8 cellular contexts compared by ENCODE assay signal in the genomic region with DNA sequence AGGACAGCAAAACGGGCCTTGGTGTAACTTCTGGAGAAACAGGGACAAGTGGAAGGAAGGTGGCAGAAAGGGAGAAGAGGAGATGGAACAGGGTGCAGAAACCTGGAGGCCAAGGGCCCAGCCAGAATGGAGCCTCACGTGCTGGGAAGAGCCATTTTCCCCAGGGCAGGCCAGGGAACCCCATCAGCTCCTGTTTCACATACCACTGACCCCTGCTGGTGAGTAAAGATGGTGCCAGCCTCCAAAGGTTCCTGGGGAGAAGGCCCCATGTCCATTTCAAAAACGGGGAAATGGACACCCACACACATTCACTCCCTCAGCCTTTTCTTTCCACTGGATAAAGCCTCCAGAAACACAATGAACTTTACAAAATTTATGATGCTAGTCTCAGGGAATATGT. TPM values are rescaled to one million over a fixed set of nuclear protein-coding genes. Genes with fewer than 3 reads are reported as not detected.
A peak's percentile ranks its signal among the peaks of the same experiment; 100 is the strongest.
DNase-seq lines count a peak whose midpoint lies in the region; ATAC-seq and TF ChIP-seq lines count a peak whose summit lies in the region.

No MANE protein-coding gene starts in this region.

- ATAC-seq in effector memory CD8-positive, alpha-beta T cell (replicated peaks) = peak; percentile 43
- no peak for ATAC-seq in activated CD4-positive, CD25-positive, alpha-beta regulatory T cell treated with anti-CD3 and anti-CD28 coated beads, Interleukin-2, amount 50 U/mL, for 24 hours
- no peak for ATAC-seq in HG03571 (IDR thresholded peaks at IDR 0.05; ENCODE audit: unreplicated experiment)
- no peak for ATAC-seq in GM21619 (IDR thresholded peaks at IDR 0.05; ENCODE audit: unreplicated experiment)

- H3K27ac Mint-ChIP-seq in effector memory CD8-positive, alpha-beta T cell = peak overlapping the region; percentile 51 to 85
- no peak overlapping the region for H3K27ac Mint-ChIP-seq in progenitor cell of endocrine pancreas

- no peaks in the 10 kb centered on the region for H3K9me3 Mint-ChIP-seq in effector memory CD8-positive, alpha-beta T cell
- H3K9me3 Mint-ChIP-seq in progenitor cell of endocrine pancreas (ENCODE audit: low read depth) = no peaks in the 10 kb centered on the region

- no peaks in the 10 kb centered on the region for H3K27me3 Mint-ChIP-seq in effector memory CD8-positive, alpha-beta T cell
- peaks cover 8% of the 10 kb centered on the region for H3K27me3 Mint-ChIP-seq in progenitor cell of endocrine pancreas

- H3K4me3 Mint-ChIP-seq in effector memory CD8-positive, alpha-beta T cell = no peak overlapping the region
- H3K4me3 Mint-ChIP-seq in progenitor cell of endocrine pancreas (ENCODE audit: low read depth) = no peak overlapping the region

- no peaks in the 10 kb centered on the region for H3K36me3 Mint-ChIP-seq in effector memory CD8-positive, alpha-beta T cell (ENCODE audit: insufficient read depth)
- no peaks in the 10 kb centered on the region for H3K36me3 Mint-ChIP-seq in progenitor cell of endocrine pancreas (ENCODE audit: insufficient read depth)

- peak; percentile 9 to 16 for DNase-seq in activated CD4-positive, alpha-beta T cell treated with anti-CD3 and anti-CD28 coated beads for 4 hours
- DNase-seq in activated CD4-positive, alpha-beta T cell treated with anti-CD3 and anti-CD28 coated beads, Interleukin-2, amount 50 U/mL, for 4 hours = no peak
- peak; percentile 50 for DNase-seq in NCI-H69 (lab: John Stamatoyannopoulos, UW)
- peak; percentile 5 to 15 (median 5) for DNase-seq in effector memory CD8-positive, alpha-beta T cell
- DNase-seq in progenitor cell of endocrine pancreas (ENCODE audit: low spot score, unreplicated experiment) = no peak

- H3K4me1 Mint-ChIP-seq in effector memory CD8-positive, alpha-beta T cell (ENCODE audit: low read depth in 2 of 2) = peaks cover 8 to 9% of the 10 kb centered on the region in 2 donors
- no peaks in the 10 kb centered on the region for H3K4me1 Mint-ChIP-seq in progenitor cell of endocrine pancreas (ENCODE audit: low read depth)

- peak; percentile 27 for TF ChIP-seq CTCF in progenitor cell of endocrine pancreas (IDR thresholded peaks at IDR 0.05; ENCODE audit: unreplicated experiment)

RNA-seq across cellular contexts. Expression of a gene that starts 57.6 kb away (rescaled TPM):
- total RNA-seq in progenitor cell of endocrine pancreas = 93.8 and 107 TPM in 2 replicates

Comparison
In these comparisons a context has a peak if more than half of its experiments do, and no peak if none do; other contexts are left out.
1. DNase-seq: peak in activated CD4-positive, alpha-beta T cell treated with anti-CD3 and anti-CD28 coated beads for 4 hours (2 of 2), NCI-H69 (single experiment) and effector memory CD8-positive, alpha-beta T cell (3 of 3); none in activated CD4-positive, alpha-beta T cell treated with anti-CD3 and anti-CD28 coated beads, Interleukin-2, amount 50 U/mL, for 4 hours (0 of 2) and progenitor cell of endocrine pancreas (single experiment).